1 cellular context compared by ENCODE assay signal in the genomic region with DNA sequence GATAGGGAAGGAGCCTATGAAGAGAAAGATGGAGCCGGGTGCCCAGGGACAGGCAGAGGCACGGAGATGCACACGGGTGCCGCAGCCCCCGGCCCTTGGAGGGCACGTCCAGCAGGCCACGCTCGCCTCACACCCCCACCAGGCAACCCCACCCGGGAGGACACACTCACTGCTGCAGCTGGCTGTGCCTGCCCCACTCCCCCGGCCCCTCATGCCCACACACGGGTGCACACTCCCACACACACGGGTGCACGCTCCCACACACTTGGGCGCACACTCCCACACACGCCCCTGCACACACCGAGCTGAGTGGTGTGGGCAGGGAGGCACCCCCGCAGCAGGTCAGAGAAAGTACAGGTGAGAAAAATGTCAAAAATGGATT.
TF ChIP-seq lines count a peak whose summit lies in the region.

No MANE protein-coding gene starts in this region.

TF ChIP-seq in GM23338, 12 proteins besides CTCF, POLR2A, EP300 and RAD21 (continued from another document):
- TF ChIP-seq ZNF462 (CRISPR knock-in tag; IDR thresholded peaks at IDR 0.05): no peak
- TF ChIP-seq ETS1 (IDR thresholded peaks at IDR 0.05): no peak
- TF ChIP-seq POLR2AphosphoS5 (IDR thresholded peaks at IDR 0.05; ENCODE audit: low read depth): no peak
- TF ChIP-seq EZH2 (IDR thresholded peaks at IDR 0.05; ENCODE audit: low read depth, unreplicated experiment): no peak
- no peak for TF ChIP-seq ZNF114 (CRISPR knock-in tag; IDR thresholded peaks at IDR 0.05)
- no peak for TF ChIP-seq STAT1 (IDR thresholded peaks at IDR 0.05; ENCODE audit: unreplicated experiment)
